In the genomic region with DNA sequence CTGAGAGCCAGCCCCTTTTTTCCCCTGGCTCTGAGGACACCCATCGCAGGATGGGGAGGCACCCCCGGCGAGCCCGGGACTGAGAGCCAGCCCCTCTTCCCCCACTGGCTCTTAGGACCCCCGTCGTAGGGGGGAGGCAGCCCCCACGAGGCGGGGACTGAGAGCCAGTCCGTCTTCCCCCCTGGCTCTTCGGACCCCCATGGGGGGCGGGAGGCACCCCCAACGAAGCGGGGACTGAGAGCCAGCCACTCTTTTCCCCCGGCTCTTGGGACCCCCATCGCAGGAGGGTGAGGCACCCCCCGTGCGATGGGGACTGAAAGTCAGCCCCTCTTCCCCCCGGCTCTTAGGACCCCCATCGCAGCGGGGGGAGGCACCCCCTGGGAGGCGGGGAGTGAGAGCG, we compare ENCODE assay signal across 28 cellular contexts. TPM values are rescaled to one million over a fixed set of nuclear protein-coding genes. Genes with fewer than 3 reads are reported as not detected.
"Had no signal": no experiment of that assay in that cellular context is flagged by ENCODE, and none has a peak within 500 bp of the region (broad histone marks: within the 10 kb centered on the region; RNA-seq: fewer than 3 reads in every experiment).

No MANE protein-coding gene starts in this region.

- H3K27ac ChIP-seq: brain microvascular endothelial cell, cardiac muscle cell, RWPE1, SJSA1 had no signal

- H3K4me1 Mint-ChIP-seq: activated CD4-positive, alpha-beta T cell treated with anti-CD3 and anti-CD28 coated beads, Interleukin-2, amount 10 ng/mL, durations not matched to agents 7 days and 5 days had no signal

- DNase-seq: activated CD4-positive, alpha-beta memory T cell treated with anti-CD3 and anti-CD28 coated beads for 36 hours; activated CD4-positive, alpha-beta T cell treated with anti-CD3 and anti-CD28 coated beads, Interleukin-2, amount 10 ng/mL, durations not matched to agents 7 days and 5 days; activated CD8-positive, alpha-beta memory T cell treated with anti-CD3 and anti-CD28 coated beads for 24 hours; activated effector memory CD4-positive, alpha-beta T cell treated with anti-CD3 and anti-CD28 coated beads, Interleukin-2, amount 50 U/mL, for 16 hours; activated naive CD4-positive, alpha-beta T cell treated with Interleukin-2 at 50 U/mL for 16 hours; activated T-cell treated with anti-CD3 and anti-CD28 coated beads, Interleukin-2, amount 50 U/mL, for 4 hours; brain microvascular endothelial cell; MG63; MV-4-11; NCI-H1092 treated with DMSO at 0.1 percent for 48 hours; NCI-H1417 treated with DMSO at 0.1 percent for 48 hours; NCI-H1694; NCI-H2029; NCI-H2107; NCI-H2171 treated with DMSO at 0.1 percent for 48 hours; NCI-H526; NCI-H82; Right ventricle myocardium superior; T-helper 17 cell; T-helper 9 cell had no signal

- H3K4me3 Mint-ChIP-seq: activated CD4-positive, alpha-beta memory T cell treated with anti-CD3 and anti-CD28 coated beads for 36 hours; activated CD4-positive, alpha-beta T cell treated with anti-CD3 and anti-CD28 coated beads, Interleukin-2, amount 10 ng/mL, durations not matched to agents 7 days and 5 days; activated T-cell treated with anti-CD3 and anti-CD28 coated beads, Interleukin-2, amount 50 U/mL, for 4 hours; T-helper 17 cell; WTC11 had no signal

- H3K4me3 ChIP-seq: cardiac muscle cell, MG63, SJSA1 had no signal

- H3K36me3 Mint-ChIP-seq: activated CD4-positive, alpha-beta memory T cell treated with anti-CD3 and anti-CD28 coated beads for 36 hours; activated naive CD4-positive, alpha-beta T cell treated with anti-CD3 and anti-CD28 coated beads, Interleukin-2, amount 50 U/mL, for 72 hours; WTC11 had no signal

- H3K27ac Mint-ChIP-seq: activated CD4-positive, alpha-beta memory T cell treated with anti-CD3 and anti-CD28 coated beads for 36 hours; activated CD4-positive, alpha-beta T cell treated with anti-CD3 and anti-CD28 coated beads, Interleukin-2, amount 10 ng/mL, durations not matched to agents 7 days and 5 days; activated naive CD4-positive, alpha-beta T cell treated with anti-CD3 and anti-CD28 coated beads, Interleukin-2, amount 50 U/mL, for 72 hours; T-helper 17 cell; WTC11 had no signal

- ATAC-seq: activated naive CD4-positive, alpha-beta T cell treated with anti-CD3 and anti-CD28 coated beads, Interleukin-2, amount 50 U/mL, for 72 hours; activated T-cell treated with anti-CD3 and anti-CD28 coated beads, Interleukin-2, amount 50 U/mL, for 4 hours; Panc1; T-helper 17 cell; WTC11 had no signal

- H3K27me3 Mint-ChIP-seq: activated CD4-positive, alpha-beta T cell treated with anti-CD3 and anti-CD28 coated beads, Interleukin-2, amount 10 ng/mL, durations not matched to agents 7 days and 5 days had no signal

- H3K27me3 ChIP-seq: brain microvascular endothelial cell, MG63, SJSA1 had no signal

- H3K9me3 Mint-ChIP-seq: activated CD4-positive, alpha-beta memory T cell treated with anti-CD3 and anti-CD28 coated beads for 36 hours; activated CD4-positive, alpha-beta T cell treated with anti-CD3 and anti-CD28 coated beads, Interleukin-2, amount 10 ng/mL, durations not matched to agents 7 days and 5 days; activated naive CD4-positive, alpha-beta T cell treated with anti-CD3 and anti-CD28 coated beads, Interleukin-2, amount 50 U/mL, for 72 hours; activated T-cell treated with anti-CD3 and anti-CD28 coated beads, Interleukin-2, amount 50 U/mL, for 4 hours; WTC11 had no signal

- H3K36me3 ChIP-seq: brain microvascular endothelial cell, cardiac muscle cell, MG63, SJSA1 had no signal

- H3K9me3 ChIP-seq: MG63, SJSA1 had no signal

RNA-seq across cellular contexts. Expression of a gene that starts 36.8 kb away (rescaled TPM):
- total RNA-seq: activated CD4-positive, alpha-beta memory T cell treated with anti-CD3 and anti-CD28 coated beads for 36 hours; activated CD4-positive, alpha-beta T cell treated with anti-CD3 and anti-CD28 coated beads, Interleukin-2, amount 10 ng/mL, durations not matched to agents 7 days and 5 days; activated T-cell treated with anti-CD3 and anti-CD28 coated beads, Interleukin-2, amount 50 U/mL, for 4 hours; T-helper 17 cell had no signal
- polyA plus RNA-seq: cardiac muscle cell had no signal

RNA-seq across cellular contexts. Expression of a gene that starts 52.3 kb away (rescaled TPM):
- total RNA-seq: activated CD4-positive, alpha-beta memory T cell treated with anti-CD3 and anti-CD28 coated beads for 36 hours; activated CD4-positive, alpha-beta T cell treated with anti-CD3 and anti-CD28 coated beads, Interleukin-2, amount 10 ng/mL, durations not matched to agents 7 days and 5 days; activated naive CD4-positive, alpha-beta T cell treated with anti-CD3 and anti-CD28 coated beads, Interleukin-2, amount 50 U/mL, for 72 hours; activated T-cell treated with anti-CD3 and anti-CD28 coated beads, Interleukin-2, amount 50 U/mL, for 4 hours; NCI-H460; OCI-LY7; SJSA1; T-helper 17 cell; WTC11 had no signal
